ENCODE assay signal across 9 cellular contexts in genomic region chr1:114154146-114154962, GRCh38. TPM values are rescaled to one million over a fixed set of nuclear protein-coding genes. Genes with fewer than 3 reads are reported as not detected.
DNase-seq lines count a peak whose midpoint lies in the region; ATAC-seq, FAIRE-seq and TF ChIP-seq lines count a peak whose summit lies in the region.
"Had no signal": no experiment of that assay in that cellular context is flagged by ENCODE, and none has a peak within 500 bp of the region (broad histone marks: within the 10 kb centered on the region; RNA-seq: fewer than 3 reads in every experiment).

No MANE protein-coding gene starts in this region.

- TF ChIP-seq POLR2A in body of pancreas (IDR thresholded peaks at IDR 0.05) (no peak), breast epithelium (IDR thresholded peaks at IDR 0.05) (no peak)

- peak; percentile 34 for DNase-seq in BE2C
- DNase-seq in body of pancreas: peak in 3 of 4 donors; percentile 20 to 35 (median 25)
- DNase-seq in myocyte (ENCODE audit: low read depth): peak; percentile 25
- DNase-seq in urothelium cell line (ENCODE audit: low spot score): no peak
- DNase-seq in breast epithelium (ENCODE audit: low spot score in 2 of 2): no peak
- no peak for DNase-seq in NCI-H2107 treated with DMSO at 0.1 percent for 48 hours (lab: John Stamatoyannopoulos, UW; ENCODE audit: unreplicated experiment)

- intact Hi-C loops in body of pancreas (cut with DNase I): no loop called here
- intact Hi-C loops in breast epithelium (cut with DNase I; ENCODE audit: low total_unique reads): no loop called here

- no peak for TF ChIP-seq CTCF in BE2C (IDR thresholded peaks at IDR 0.05; ENCODE audit: low read depth, low read length)
- TF ChIP-seq CTCF in HEK293 (tag by site-specific recombination; IDR thresholded peaks at IDR 0.05): no peak
- TF ChIP-seq CTCF in body of pancreas (IDR thresholded peaks at IDR 0.05): no peak
- no peak for TF ChIP-seq CTCF in breast epithelium (IDR thresholded peaks at IDR 0.05)

- no peaks in the 10 kb centered on the region for H3K36me3 ChIP-seq in BE2C
- H3K36me3 ChIP-seq in HEK293 (ENCODE audit: control insufficient read depth in 2 of 2, insufficient read depth in 1 of 2, low read length in 2 of 2): no peaks in the 10 kb centered on the region
- H3K36me3 ChIP-seq in body of pancreas (replicated peaks in 1 of 2; ENCODE audit: insufficient read depth in 1 of 2, low read depth in 2 of 2): no peaks in the 10 kb centered on the region
- no peaks in the 10 kb centered on the region for H3K36me3 ChIP-seq in breast epithelium

- ATAC-seq in body of pancreas: no peak
- no peak for ATAC-seq in GM21717 (IDR thresholded peaks at IDR 0.05; ENCODE audit: unreplicated experiment)

- 11 to 14% methylated on average over 26 to 41 of the region's 41 CpGs for WGBS in body of pancreas, 2 donors

- H3K9me3 ChIP-seq in BE2C (no peaks in the 10 kb centered on the region), HEK293 (ENCODE audit: control insufficient read depth, insufficient read depth, low read depth, low read length) (no peaks in the 10 kb centered on the region), body of pancreas (no peaks in the 10 kb centered on the region), breast epithelium (no peaks in the 10 kb centered on the region)

- CTCF ChIA-PET in HEK293 (lab: Yijun Ruan, JAX): interaction anchor here (0.6 to 1.2 kb wide), 3 partner anchors 9 to 148 kb away, joined by 3 read pairs; no protein-coding TSS in a partner anchor

- H3K27me3 ChIP-seq in BE2C: peaks cover 76% of the 10 kb centered on the region
- peaks cover 0 to 23% of the 10 kb centered on the region in 2 donors for H3K27me3 ChIP-seq in body of pancreas
- H3K27me3 ChIP-seq in breast epithelium: peaks cover 5 to 67% of the 10 kb centered on the region in 2 donors

- no peaks in the 10 kb centered on the region for H3K4me1 ChIP-seq in BE2C
- H3K4me1 ChIP-seq in HEK293 (ENCODE audit: control insufficient read depth, insufficient read depth, low read length): peaks cover 11% of the 10 kb centered on the region
- peaks cover 35% of the 10 kb centered on the region for H3K4me1 ChIP-seq in body of pancreas
- H3K4me1 ChIP-seq in breast epithelium: peaks cover 0 to 12% of the 10 kb centered on the region in 2 donors

- H3K27ac ChIP-seq in HEK293 (ENCODE audit: extremely low read depth, low read depth, low read length): no peak overlapping the region; the same call in 1 of the 2 replicates
- no peak overlapping the region for H3K27ac ChIP-seq in body of pancreas
- no peak overlapping the region for H3K27ac ChIP-seq in breast epithelium

- POLR2A ChIA-PET in HEK293 (lab: Yijun Ruan, JAX): no interaction called here

- H3K4me3 ChIP-seq in BE2C (ENCODE audit: low read depth, low read length): no peak overlapping the region
- H3K4me3 ChIP-seq in HEK293 (ENCODE audit: low read depth, low read length): no peak overlapping the region
- H3K4me3 ChIP-seq in body of pancreas: no peak overlapping the region
- peak overlapping the region in 1 of 3 donors; percentile 61 for H3K4me3 ChIP-seq in breast epithelium

- FAIRE-seq in urothelium cell line (lab: Jason Lieb, UNC): no peak

TF ChIP-seq in HEK293, 187 proteins besides CTCF, POLR2A, EP300 and RAD21:
- TF ChIP-seq ZNF335 (tag by site-specific recombination; conservative IDR thresholded peaks at IDR 0.05) (peak; percentile 46), WT1 (tag by site-specific recombination; IDR thresholded peaks at IDR 0.05) (no peak), TRIM28 (IDR thresholded peaks at IDR 0.05; ENCODE audit: borderline replicate concordance, low read length) (no peak), ZNF366 (tag by site-specific recombination; conservative IDR thresholded peaks at IDR 0.05) (0 out of 2 replicates have a peak, but pooled peaks have one; percentile 23), MYNN (tag by site-specific recombination; IDR thresholded peaks at IDR 0.05; ENCODE audit: borderline replicate concordance) (peak; percentile 93), ZNF174 (tag by site-specific recombination; IDR thresholded peaks at IDR 0.05) (no peak)
- TF ChIP-seq, protein P1, sequence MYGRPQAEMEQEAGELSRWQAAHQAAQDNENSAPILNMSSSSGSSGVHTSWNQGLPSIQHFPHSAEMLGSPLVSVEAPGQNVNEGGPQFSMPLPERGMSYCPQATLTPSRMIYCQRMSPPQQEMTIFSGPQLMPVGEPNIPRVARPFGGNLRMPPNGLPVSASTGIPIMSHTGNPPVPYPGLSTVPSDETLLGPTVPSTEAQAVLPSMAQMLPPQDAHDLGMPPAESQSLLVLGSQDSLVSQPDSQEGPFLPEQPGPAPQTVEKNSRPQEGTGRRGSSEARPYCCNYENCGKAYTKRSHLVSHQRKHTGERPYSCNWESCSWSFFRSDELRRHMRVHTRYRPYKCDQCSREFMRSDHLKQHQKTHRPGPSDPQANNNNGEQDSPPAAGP (tag by site-specific recombination; IDR thresholded peaks at IDR 0.05): 0 out of 2 replicates have a peak, but pooled peaks have one; percentile 4

RNA-seq across cellular contexts. Expression of gene SYT6, which starts 0.7 kb away (rescaled TPM):
- polyA plus RNA-seq in BE2C (2012; ENCODE audit: insufficient read depth, insufficient read length, low read depth): not detected
- 1 to 10 TPM; 3.3 to 4.4 TPM for total RNA-seq in body of pancreas
- total RNA-seq in myocyte: 1.0 and 1.4 TPM in 2 replicates
- polyA plus RNA-seq in myocyte (2012): 0.55 TPM
- under 1 TPM; under 0.01 to 0.15 (median under 0.01) TPM for total RNA-seq in breast epithelium
- total RNA-seq: dermis microvascular lymphatic vessel endothelial cell had no signal

Comparison
In these comparisons a context has a peak if more than half of its experiments do, and no peak if none do; other contexts are left out.
1. DNase-seq: peak in BE2C (single experiment), body of pancreas (3 of 4) and myocyte (single experiment); none in urothelium cell line (single experiment), breast epithelium (0 of 2) and NCI-H2107 treated with DMSO at 0.1 percent for 48 hours (single experiment).